Comparison of ENCODE assay signal across 26 cellular contexts in genomic region chr2:18589354-18589753, GRCh38. TPM values are rescaled to one million over a fixed set of nuclear protein-coding genes. Genes with fewer than 3 reads are reported as not detected.
A peak's percentile ranks its signal among the peaks of the same experiment; 100 is the strongest.
DNase-seq lines count a peak whose midpoint lies in the region; ATAC-seq, FAIRE-seq and TF ChIP-seq lines count a peak whose summit lies in the region.
"Had no signal": no experiment of that assay in that cellular context is flagged by ENCODE, and none has a peak within 500 bp of the region (broad histone marks: within the 10 kb centered on the region; RNA-seq: fewer than 3 reads in every experiment).

Gene NT5C1B (minus strand): TSS chr2:18589569. CDS start chr2:18589468, 101 bp downstream.

- ATAC-seq in PC-3 (no peak), foreskin keratinocyte (peak; percentile 21), body of pancreas (no peak)
- ATAC-seq: A549, GM12878, GM23338, HCT116 had no signal

- no peak within 1 kb of the TSS for H3K9ac ChIP-seq in PC-3 (ENCODE audit: low read length)
- H3K9ac ChIP-seq: BLaER1 treated with 17β-estradiol and CSF1 and Interleukin-3, amounts not matched to agents 10 nM and 100 nM had no signal

- BruUV-seq in PC-3 (replicated peaks; lab: Mats Ljungman, UMichigan) = no TSS peak

- H3K4me1 ChIP-seq in PC-3 (ENCODE audit: insufficient read depth, low read length) (peaks cover 33% of the 10 kb centered on the region), foreskin keratinocyte (peaks cover 25% of the 10 kb centered on the region), body of pancreas (no peaks in the 10 kb centered on the region)
- H3K4me1 ChIP-seq: A549, BE2C had no signal

- H3K36me3 ChIP-seq in PC-3 (ENCODE audit: low read depth, low read length) (0 out of 2 replicates have a peak, but pooled peaks cover 4% of the 10 kb centered on the region), bronchial epithelial cell (ENCODE audit: control insufficient read depth, insufficient read depth, low read length) (peaks cover 1% of the 10 kb centered on the region), body of pancreas (replicated peaks in 1 of 2; ENCODE audit: insufficient read depth in 1 of 2, low read depth in 2 of 2) (no peaks in the 10 kb centered on the region), WERI-Rb-1 (no peaks in the 10 kb centered on the region)
- H3K36me3 ChIP-seq: BE2C; BLaER1 treated with 17β-estradiol and CSF1 and Interleukin-3, amounts not matched to agents 10 nM and 100 nM had no signal

- H4K20me1 ChIP-seq in PC-3 (ENCODE audit: low read length) = no peaks in the 10 kb centered on the region
- H4K20me1 ChIP-seq: BLaER1 treated with 17β-estradiol and CSF1 and Interleukin-3, amounts not matched to agents 10 nM and 100 nM had no signal

- H2AFZ ChIP-seq in PC-3 (ENCODE audit: low read length) = no peak within 1 kb of the TSS
- H2AFZ ChIP-seq: GM23338 had no signal

- H3K27ac ChIP-seq in PC-3 (ENCODE audit: low read length) (no peak within 1 kb of the TSS), foreskin keratinocyte (no peak within 1 kb of the TSS), body of pancreas (no peak within 1 kb of the TSS), WERI-Rb-1 (no peak within 1 kb of the TSS)
- H3K27ac ChIP-seq: A549; BLaER1 treated with 17β-estradiol and CSF1 and Interleukin-3, amounts not matched to agents 10 nM and 100 nM had no signal

- DNase-seq in PC-3 (peak; percentile 11), bronchial epithelial cell (ENCODE audit: low read depth) (peak; percentile 40), foreskin keratinocyte (peak; percentile 17 to 52), body of pancreas (no peak), NOMO-1 (lab: John Stamatoyannopoulos, UW; ENCODE audit: unreplicated experiment in 2 of 2) (no peak), WERI-Rb-1 (no peak)
- DNase-seq: 8988T; ACHN; AML-193; BE2C; CD4-positive, alpha-beta T cell; CD8-positive, alpha-beta memory T cell; DMS 273 treated with DMSO at 0.1 percent for 48 hours; DMS79; EL; GDM1; H9 had no signal

- no peaks in the 10 kb centered on the region for H3K9me2 ChIP-seq in PC-3 (replicated peaks; ENCODE audit: low read length)

- no peak for FAIRE-seq in bronchial epithelial cell (lab: Jason Lieb, UNC)
- FAIRE-seq: A549, D721Med, GM12878, GM19239 had no signal

- H3K4me2 ChIP-seq in PC-3 (ENCODE audit: low read length) = no peak within 1 kb of the TSS
- H3K4me2 ChIP-seq: A549; BLaER1 treated with 17β-estradiol and CSF1 and Interleukin-3, amounts not matched to agents 10 nM and 100 nM; GM23338 had no signal

- H3K79me2 ChIP-seq in PC-3 (ENCODE audit: low read length) = no peaks in the 10 kb centered on the region

- H3K4me3 ChIP-seq in PC-3 (ENCODE audit: low read length) (no peak within 1 kb of the TSS), bronchial epithelial cell (ENCODE audit: low read depth, low read length) (no peak within 1 kb of the TSS), body of pancreas (no peak within 1 kb of the TSS), WERI-Rb-1 (ENCODE audit: low read depth, low read length) (no peak within 1 kb of the TSS)
- H3K4me3 ChIP-seq: A549; BLaER1 treated with 17β-estradiol and CSF1 and Interleukin-3, amounts not matched to agents 10 nM and 100 nM; GM12878; GM23338 had no signal

- H3F3A ChIP-seq in PC-3 (ENCODE audit: low read length, unreplicated experiment) = no peaks in the 10 kb centered on the region

- TF ChIP-seq CTCF in PC-3 (conservative IDR thresholded peaks at IDR 0.05; ENCODE audit: low read depth, low read length) (no peak), bronchial epithelial cell (IDR thresholded peaks at IDR 0.05; ENCODE audit: insufficient read depth, low read length, severe bottlenecking) (no peak), foreskin keratinocyte (conservative IDR thresholded peaks at IDR 0.05) (no peak), body of pancreas (IDR thresholded peaks at IDR 0.05) (no peak), WERI-Rb-1 (IDR thresholded peaks at IDR 0.05; ENCODE audit: low read depth, low read length) (no peak)

- H3K27me3 ChIP-seq in PC-3 (ENCODE audit: low read length) (no peaks in the 10 kb centered on the region), bronchial epithelial cell (ENCODE audit: control insufficient read depth, insufficient read depth, low read length) (no peaks in the 10 kb centered on the region), foreskin keratinocyte (no peaks in the 10 kb centered on the region), body of pancreas (no peaks in the 10 kb centered on the region), WERI-Rb-1 (ENCODE audit: insufficient read depth, low read depth, severe bottlenecking) (peaks cover 5% of the 10 kb centered on the region)
- H3K27me3 ChIP-seq: BE2C; BLaER1 treated with 17β-estradiol and CSF1 and Interleukin-3, amounts not matched to agents 10 nM and 100 nM had no signal

- WGBS in body of pancreas, 2 donors = 82 to 93% methylated on average over 1 of the region's 1 CpG

- CTCF ChIA-PET in PC-3 (lab: Charles Lee) = no interaction called here

- POLR2A ChIA-PET in PC-3 (lab: Charles Lee; ENCODE audit: unreplicated experiment) = no interaction called here

- no peak for TF ChIP-seq POLR2A in body of pancreas (IDR thresholded peaks at IDR 0.05)

- H3K9me3 ChIP-seq in PC-3 (ENCODE audit: low read length) (no peaks in the 10 kb centered on the region), body of pancreas (no peaks in the 10 kb centered on the region), WERI-Rb-1 (ENCODE audit: severe bottlenecking) (peaks cover 6% of the 10 kb centered on the region)
- H3K9me3 ChIP-seq: A549, BE2C had no signal

- intact Hi-C loops in PC-3 (cut with micrococcal nuclease) = no loop called here
- intact Hi-C loops in body of pancreas (cut with DNase I) = no loop called here

RNA-seq across cellular contexts. Expression of gene NT5C1B, which starts in this region (rescaled TPM):
- total RNA-seq in PC-3 (2014; rRNA removed) (not detected in 2 replicates), bronchial epithelial cell (not detected in 2 replicates), foreskin keratinocyte (not detected in 2 replicates), body of pancreas (not detected)
- polyA plus RNA-seq in foreskin keratinocyte = not detected in 2 replicates
- total RNA-seq: CD4-positive, alpha-beta T cell; CD8-positive, alpha-beta memory T cell; GM12878; GM23338; H4; H9 had no signal
- polyA plus RNA-seq: A549, CD14-positive monocyte, GM23338 had no signal

Comparison
In these comparisons a context has a peak if more than half of its experiments do, and no peak if none do; other contexts are left out.
1. Peak in DNase-seq in PC-3; RNA of the gene not detected or under 1 TPM.
2. Peak in DNase-seq in bronchial epithelial cell; RNA of the gene not detected or under 1 TPM.
3. Peak in DNase-seq and ATAC-seq in foreskin keratinocyte; RNA of the gene not detected or under 1 TPM.